In the genomic region with DNA sequence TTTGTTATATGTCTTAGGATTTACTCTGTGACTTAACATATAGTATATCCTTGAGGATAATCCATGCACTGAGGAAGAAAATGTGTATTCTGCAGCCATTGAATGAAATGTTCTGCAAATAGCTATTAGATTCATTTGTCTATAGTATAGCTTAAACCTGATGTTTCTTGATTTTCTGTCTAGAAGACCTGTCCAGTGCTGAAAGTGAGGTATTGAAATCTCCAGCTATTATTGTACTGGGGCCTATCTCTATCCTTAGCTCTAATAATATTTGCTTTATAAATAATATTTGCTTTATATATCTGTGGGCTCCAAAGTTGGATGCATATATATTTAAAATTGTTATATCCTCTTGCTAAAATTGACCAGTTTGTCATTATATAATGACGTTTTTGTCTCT, we compare ENCODE assay signal across 32 cellular contexts. TPM values are rescaled to one million over a fixed set of nuclear protein-coding genes. Genes with fewer than 3 reads are reported as not detected.
"Had no signal": no experiment of that assay in that cellular context is flagged by ENCODE, and none has a peak within 500 bp of the region (broad histone marks: within the 10 kb centered on the region; RNA-seq: fewer than 3 reads in every experiment).

No MANE protein-coding gene starts in this region.

- H3K27ac ChIP-seq: stomach, suprapubic skin, testis, thoracic aorta, thyroid gland, tibial artery, tibial nerve, transverse colon, upper lobe of left lung, upper lobe of right lung, uterus, vagina had no signal

- H3K4me1 ChIP-seq: suprapubic skin, testis, thyroid gland, tibial artery, tibial nerve, transverse colon, upper lobe of left lung, upper lobe of right lung, uterus, vagina had no signal

- DNase-seq: stimulated activated CD4-positive, alpha-beta T cell treated with anti-CD3 and anti-CD28 coated beads, Interleukin-2, amount 100 ng/mL, for 48 hours; stimulated activated CD4-positive, alpha-beta T cell treated with anti-CD3 and anti-CD28 coated beads, Interleukin-4, amount 100 ng/mL, for 1 hour; stimulated activated CD4-positive, alpha-beta T cell treated with anti-CD3 and anti-CD28 coated beads, Interleukin-4, amount 100 ng/mL, for 24 hours; stimulated activated CD4-positive, alpha-beta T cell treated with anti-CD3 and anti-CD28 coated beads, Interleukin-4, amount 100 ng/mL, for 4 hours; stimulated activated CD8-positive, alpha-beta memory T cell treated with anti-CD3 and anti-CD28 coated beads, Interleukin-4, amount 100 ng/mL, for 48 hours; stimulated activated naive B cell treated with anti-CD40 and anti-IgM and Interleukin-4, amounts not matched to agents 10 μg/mL and 1 μg/mL and 100 μg/mL, for 72 hours; stimulated activated naive CD4-positive, alpha-beta T cell; stimulated activated naive CD4-positive, alpha-beta T cell treated with Interleukin-2 at 50 U/mL for 16 hours; stimulated activated naive CD8-positive, alpha-beta T cell treated with anti-CD3 and anti-CD28 coated beads, Interleukin-15, amount 100 ng/mL, for 72 hours; stimulated activated naive CD8-positive, alpha-beta T cell treated with anti-CD3 and anti-CD28 coated beads, Interleukin-15, Interleukin-2, amounts not matched to agents 100 U/mL and 50 U/mL, for 24 hours; stomach; substantia nigra; testis; thyroid gland; tibial artery; transverse colon; trophoblast cell; upper lobe of left lung; upper lobe of right lung; uterus had no signal

- H3K27ac Mint-ChIP-seq: stimulated activated effector memory CD8-positive, alpha-beta T cell treated with anti-CD3 and anti-CD28 coated beads, Interleukin-12 subunit alpha, Interleukin-12 subunit beta, amount 100 ng/mL, for 72 hours; stimulated activated memory B cell treated with anti-CD40 and anti-IgM and Interleukin-4, amounts not matched to agents 10 μg/mL and 1 μg/mL and 100 μg/mL, for 72 hours; stimulated activated naive B cell treated with anti-CD40 and anti-IgM and Interleukin-4, amounts not matched to agents 10 μg/mL and 1 μg/mL and 100 μg/mL, for 72 hours; stimulated activated naive CD8-positive, alpha-beta T cell treated with anti-CD3 and anti-CD28 coated beads, Interleukin-15, amount 100 ng/mL, for 72 hours; stimulated activated naive CD8-positive, alpha-beta T cell treated with anti-CD3 and anti-CD28 coated beads, Interleukin-15, Interleukin-2, amounts not matched to agents 100 ng/mL and 50 ng/mL, for 24 hours; type B pancreatic cell had no signal

- H3K27me3 Mint-ChIP-seq: stimulated activated memory B cell treated with anti-CD40 and anti-IgM and Interleukin-4, amounts not matched to agents 10 μg/mL and 1 μg/mL and 100 μg/mL, for 72 hours; stimulated activated naive B cell treated with anti-CD40 and anti-IgM and Interleukin-4, amounts not matched to agents 10 μg/mL and 1 μg/mL and 100 μg/mL, for 72 hours; stimulated activated naive CD8-positive, alpha-beta T cell treated with anti-CD3 and anti-CD28 coated beads, Interleukin-15, amount 100 ng/mL, for 72 hours; stimulated activated naive CD8-positive, alpha-beta T cell treated with anti-CD3 and anti-CD28 coated beads, Interleukin-15, Interleukin-2, amounts not matched to agents 100 ng/mL and 50 ng/mL, for 24 hours; type B pancreatic cell had no signal

- H3K4me3 ChIP-seq: stomach, suprapubic skin, testis, thoracic aorta, thyroid gland, tibial artery, tibial nerve, transverse colon, upper lobe of left lung, upper lobe of right lung, uterus, vagina had no signal

- FAIRE-seq: urothelium cell line had no signal

- H3K4me1 Mint-ChIP-seq: stimulated activated effector memory CD8-positive, alpha-beta T cell treated with anti-CD3 and anti-CD28 coated beads, Interleukin-12 subunit alpha, Interleukin-12 subunit beta, amount 100 ng/mL, for 72 hours; stimulated activated memory B cell treated with anti-CD40 and anti-IgM and Interleukin-4, amounts not matched to agents 10 μg/mL and 1 μg/mL and 100 μg/mL, for 72 hours; stimulated activated naive B cell treated with anti-CD40 and anti-IgM and Interleukin-4, amounts not matched to agents 10 μg/mL and 1 μg/mL and 100 μg/mL, for 72 hours; stimulated activated naive CD8-positive, alpha-beta T cell treated with anti-CD3 and anti-CD28 coated beads, Interleukin-15, amount 100 ng/mL, for 72 hours had no signal

- H3K9me3 ChIP-seq: stomach, suprapubic skin, testis, thoracic aorta, thyroid gland, tibial artery, tibial nerve, transverse colon, upper lobe of left lung, upper lobe of right lung, uterus, vagina had no signal

- H3K9me3 Mint-ChIP-seq: stimulated activated memory B cell treated with anti-CD40 and anti-IgM and Interleukin-4, amounts not matched to agents 10 μg/mL and 1 μg/mL and 100 μg/mL, for 72 hours; stimulated activated naive CD8-positive, alpha-beta T cell treated with anti-CD3 and anti-CD28 coated beads, Interleukin-15, amount 100 ng/mL, for 72 hours; stimulated activated naive CD8-positive, alpha-beta T cell treated with anti-CD3 and anti-CD28 coated beads, Interleukin-15, Interleukin-2, amounts not matched to agents 100 ng/mL and 50 ng/mL, for 24 hours; type B pancreatic cell had no signal

- ATAC-seq: stimulated activated effector memory CD8-positive, alpha-beta T cell treated with anti-CD3 and anti-CD28 coated beads, Interleukin-12 subunit alpha, Interleukin-12 subunit beta, amount 100 ng/mL, for 72 hours; stimulated activated memory B cell treated with anti-CD40 and anti-IgM and Interleukin-4, amounts not matched to agents 10 μg/mL and 1 μg/mL and 100 μg/mL, for 72 hours; stimulated activated naive B cell treated with anti-CD40 and anti-IgM and Interleukin-4, amounts not matched to agents 10 μg/mL and 1 μg/mL and 100 μg/mL, for 72 hours; stimulated activated naive CD8-positive, alpha-beta T cell treated with anti-CD3 and anti-CD28 coated beads, Interleukin-15, amount 100 ng/mL, for 72 hours; stimulated activated naive CD8-positive, alpha-beta T cell treated with anti-CD3 and anti-CD28 coated beads, Interleukin-15, Interleukin-2, amounts not matched to agents 100 U/mL and 50 U/mL, for 24 hours; upper lobe of right lung had no signal

- H3K27me3 ChIP-seq: stomach, suprapubic skin, testis, thyroid gland, tibial artery, tibial nerve, transverse colon, upper lobe of left lung, upper lobe of right lung, uterus, vagina had no signal

- H3K36me3 ChIP-seq: stomach, suprapubic skin, thoracic aorta, thyroid gland, tibial artery, tibial nerve, transverse colon, upper lobe of left lung, upper lobe of right lung, uterus, vagina had no signal

- H3K4me3 Mint-ChIP-seq: stimulated activated effector memory CD8-positive, alpha-beta T cell treated with anti-CD3 and anti-CD28 coated beads, Interleukin-12 subunit alpha, Interleukin-12 subunit beta, amount 100 ng/mL, for 72 hours; stimulated activated memory B cell treated with anti-CD40 and anti-IgM and Interleukin-4, amounts not matched to agents 10 μg/mL and 1 μg/mL and 100 μg/mL, for 72 hours; stimulated activated naive B cell treated with anti-CD40 and anti-IgM and Interleukin-4, amounts not matched to agents 10 μg/mL and 1 μg/mL and 100 μg/mL, for 72 hours; stimulated activated naive CD8-positive, alpha-beta T cell treated with anti-CD3 and anti-CD28 coated beads, Interleukin-15, amount 100 ng/mL, for 72 hours; stimulated activated naive CD8-positive, alpha-beta T cell treated with anti-CD3 and anti-CD28 coated beads, Interleukin-15, Interleukin-2, amounts not matched to agents 100 ng/mL and 50 ng/mL, for 24 hours; type B pancreatic cell had no signal

- H3K36me3 Mint-ChIP-seq: stimulated activated effector memory CD8-positive, alpha-beta T cell treated with anti-CD3 and anti-CD28 coated beads, Interleukin-12 subunit alpha, Interleukin-12 subunit beta, amount 100 ng/mL, for 72 hours; stimulated activated memory B cell treated with anti-CD40 and anti-IgM and Interleukin-4, amounts not matched to agents 10 μg/mL and 1 μg/mL and 100 μg/mL, for 72 hours; stimulated activated naive B cell treated with anti-CD40 and anti-IgM and Interleukin-4, amounts not matched to agents 10 μg/mL and 1 μg/mL and 100 μg/mL, for 72 hours; type B pancreatic cell had no signal

RNA-seq across cellular contexts. Expression of gene MAGEC3, which starts 26.7 kb away (rescaled TPM):
- total RNA-seq: stomach, subcutaneous adipose tissue, suprapubic skin, tibial nerve, transverse colon, upper lobe of left lung, upper lobe of right lung, ureter, urinary bladder, vagina had no signal
- polyA plus RNA-seq: stomach, urinary bladder had no signal
